Comparison of ENCODE assay signal across 8 cellular contexts in the genomic region with DNA sequence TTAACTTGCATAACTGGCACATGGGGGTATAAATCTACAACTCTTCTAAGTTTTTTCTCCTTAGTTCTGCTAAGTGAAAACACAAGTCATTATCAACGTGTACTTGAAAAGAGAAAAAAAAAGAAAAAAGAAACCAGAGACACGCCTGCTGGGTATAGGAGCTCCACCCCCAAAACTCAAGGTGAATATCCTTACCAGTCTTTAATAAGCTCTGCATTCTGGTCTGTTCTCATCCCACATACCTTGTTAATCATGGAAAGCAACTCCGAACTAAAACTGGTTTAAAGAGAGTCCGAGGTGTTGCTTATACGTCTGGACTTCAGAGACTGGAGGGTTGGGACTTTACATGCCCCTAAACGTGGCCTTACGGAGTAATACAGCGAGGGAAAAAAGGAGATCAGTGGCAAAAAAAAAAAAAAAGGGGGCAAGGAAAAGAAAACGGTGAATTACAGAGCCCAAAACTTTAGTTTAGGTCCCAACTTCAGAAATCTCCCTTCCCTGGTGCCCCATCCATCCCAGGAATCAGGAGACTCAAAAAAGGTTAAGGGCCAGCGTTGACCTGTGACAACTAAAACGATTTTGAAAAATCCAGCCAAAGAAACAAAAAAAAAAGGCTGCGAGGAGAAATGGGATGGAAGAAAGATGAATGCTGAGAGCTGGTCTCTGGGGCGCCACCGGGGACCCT. TPM values are rescaled to one million over a fixed set of nuclear protein-coding genes. Genes with fewer than 3 reads are reported as not detected.
DNase-seq lines count a peak whose midpoint lies in the region; ATAC-seq and TF ChIP-seq lines count a peak whose summit lies in the region.

No MANE protein-coding gene starts in this region.

- WGBS in IMR-90 (ENCODE audit: extremely low coverage in 2 of 2, insufficient read length in 1 of 2), 2 experiments, result no CpG with 5 or more reads among the region's 14 CpGs
- WGBS in ectodermal cell, 2 experiments, result 1% methylated on average over 13 to 14 of the region's 14 CpGs

- no peaks in the 10 kb centered on the region for H3K9me3 ChIP-seq in CD8-positive, alpha-beta memory T cell (ENCODE audit: low read length)
- H3K9me3 ChIP-seq in IMR-90 (ENCODE audit: control insufficient read depth, insufficient read depth, low read length), result no peaks in the 10 kb centered on the region
- H3K9me3 ChIP-seq in ectodermal cell (ENCODE audit: control insufficient read depth, low read length), result no peaks in the 10 kb centered on the region
- no peaks in the 10 kb centered on the region for H3K9me3 ChIP-seq in muscle layer of duodenum (ENCODE audit: control insufficient read depth in 1 of 2, low read length in 2 of 2)

- peak overlapping the region; percentile 89 for H2BK5ac ChIP-seq in IMR-90 (ENCODE audit: low read depth, low read length, poor library complexity, severe bottlenecking)

- peak overlapping the region; percentile 57 for H3K4me3 ChIP-seq in CD8-positive, alpha-beta memory T cell (ENCODE audit: low read length)
- peak overlapping the region; percentile 98 for H3K4me3 ChIP-seq in IMR-90 (ENCODE audit: insufficient read depth, low read depth, low read length)
- peak overlapping the region; percentile 78 for H3K4me3 ChIP-seq in ectodermal cell (ENCODE audit: insufficient read depth, low read depth, low read length)
- peak overlapping the region; percentile 79 to 86 for H3K4me3 ChIP-seq in muscle layer of duodenum (ENCODE audit: low read depth in 1 of 2, low read length in 2 of 2)

- peak overlapping the region; percentile 65; the same call in 1 of the 2 replicates for H2AK5ac ChIP-seq in IMR-90 (ENCODE audit: low read depth, low read length)

- peak overlapping the region; percentile 71 for H3K4ac ChIP-seq in IMR-90 (ENCODE audit: low read depth, low read length)

- in situ Hi-C loops in IMR-90 (cut with MboI; ENCODE audit: low sequenced_read_pairs), result loop anchor here (10.0 kb wide), 1 partner anchor 578 kb away; no protein-coding TSS in a partner anchor

- H4K91ac ChIP-seq in IMR-90 (ENCODE audit: insufficient read depth, low read depth, low read length), result peak overlapping the region; percentile 85

- H3K27ac Mint-ChIP-seq in CD8-positive, alpha-beta memory T cell, result peak overlapping the region; percentile 82 to 99 (median 92)

- no peaks in the 10 kb centered on the region for H3K9me3 Mint-ChIP-seq in CD8-positive, alpha-beta memory T cell

- H3K9ac ChIP-seq in IMR-90 (ENCODE audit: low read depth, low read length), result peak overlapping the region; percentile 95

- H3K36me3 ChIP-seq in CD8-positive, alpha-beta memory T cell (ENCODE audit: insufficient read depth, low read length), result no peaks in the 10 kb centered on the region
- H3K36me3 ChIP-seq in IMR-90 (ENCODE audit: control insufficient read depth, insufficient read depth, low read length), result peaks cover 4% of the 10 kb centered on the region
- H3K36me3 ChIP-seq in ectodermal cell (ENCODE audit: control insufficient read depth, insufficient read depth, low read length), result no peaks in the 10 kb centered on the region
- no peaks in the 10 kb centered on the region for H3K36me3 ChIP-seq in muscle layer of duodenum (ENCODE audit: control insufficient read depth in 1 of 2, insufficient read depth in 2 of 2, low read length in 2 of 2)

- H3K9me1 ChIP-seq in IMR-90 (ENCODE audit: insufficient read depth, low read length), result peaks cover 3% of the 10 kb centered on the region; the same call in 1 of the 2 replicates

- TF ChIP-seq RAD21 in IMR-90 (IDR thresholded peaks at IDR 0.05; ENCODE audit: low read length), result no peak

- peak overlapping the region; percentile 95 for H3K4me2 ChIP-seq in IMR-90 (ENCODE audit: low read depth, low read length)

- peak overlapping the region; percentile 88 for H3K56ac ChIP-seq in IMR-90 (ENCODE audit: extremely low read depth, insufficient read depth, low read length)

- DNase-seq in CD8-positive, alpha-beta memory T cell, result peak in 2 of 5 donors; percentile 52 to 65
- DNase-seq in IMR-90 (peak; percentile 61), SW 1271 (lab: John Stamatoyannopoulos, UW) (peak; percentile 19 to 58), NCI-H2196 (lab: John Stamatoyannopoulos, UW; ENCODE audit: unreplicated experiment) (no peak)

- H3K27me3 ChIP-seq in CD8-positive, alpha-beta memory T cell (ENCODE audit: insufficient read depth, low read length, poor library complexity, severe bottlenecking), result no peaks in the 10 kb centered on the region
- H3K27me3 ChIP-seq in IMR-90 (ENCODE audit: control insufficient read depth, insufficient read depth, low read length), result no peaks in the 10 kb centered on the region
- H3K27me3 ChIP-seq in ectodermal cell (ENCODE audit: control insufficient read depth, insufficient read depth, low read length, poor library complexity, severe bottlenecking), result no peaks in the 10 kb centered on the region
- H3K27me3 ChIP-seq in muscle layer of duodenum (ENCODE audit: low read depth, low read length), result no peaks in the 10 kb centered on the region

- dilution Hi-C loops in IMR-90 (cut with HindIII; ENCODE audit: low sequenced_read_pairs, unreplicated experiment), result no loop called here

- TSS peak; percentile 46 for BruUV-seq in IMR-90 (replicated peaks; lab: Mats Ljungman, UMichigan)

- H2BK20ac ChIP-seq in IMR-90 (ENCODE audit: low read depth, low read length), result 0 out of 2 replicates have a peak overlapping the region, but pooled peaks have one; percentile 49

- peak overlapping the region; percentile 41 to 83 for H4K8ac ChIP-seq in IMR-90 (ENCODE audit: low read depth in 2 of 2, low read length in 2 of 2)

- H2AFZ ChIP-seq in IMR-90 (replicated peaks; ENCODE audit: low read length, poor library complexity), result peak overlapping the region; percentile 47

- peak overlapping the region; percentile 36 for H2BK120ac ChIP-seq in IMR-90 (ENCODE audit: low read depth, low read length)

- TF ChIP-seq POLR2A in IMR-90 (IDR thresholded peaks at IDR 0.05; ENCODE audit: low read depth, low read length), result peak; percentile 58

- 0 out of 3 replicates have a peak overlapping the region, but pooled peaks have one; percentile 5 for H2BK15ac ChIP-seq in IMR-90 (ENCODE audit: low read depth, low read length)

- peak overlapping the region; percentile 79 to 97 (median 89) for H3K4me3 Mint-ChIP-seq in CD8-positive, alpha-beta memory T cell

- peaks cover 49 to 58% (median 57%) of the 10 kb centered on the region in 3 donors for H3K4me1 Mint-ChIP-seq in CD8-positive, alpha-beta memory T cell

- H3K79me1 ChIP-seq in IMR-90 (ENCODE audit: low read depth in 1 of 2, low read length in 2 of 2), result peaks cover 18 to 23% of the 10 kb centered on the region in 2 experiments; a peak in 3 of 4 replicates

- peak overlapping the region; percentile 95 for H3K18ac ChIP-seq in IMR-90 (ENCODE audit: low read depth, low read length)

- H3K23ac ChIP-seq in IMR-90 (ENCODE audit: low read depth, low read length), result peak overlapping the region; percentile 82

- no peak for TF ChIP-seq CTCF in IMR-90 (conservative IDR thresholded peaks at IDR 0.05; ENCODE audit: low read depth, low read length)

- peaks cover 24% of the 10 kb centered on the region for H3K4me1 ChIP-seq in CD8-positive, alpha-beta memory T cell (ENCODE audit: insufficient read depth, low read length)
- peaks cover 4% of the 10 kb centered on the region; the same call in 1 of the 2 replicates for H3K4me1 ChIP-seq in IMR-90 (ENCODE audit: control insufficient read depth, insufficient read depth, low read length)
- no peaks in the 10 kb centered on the region for H3K4me1 ChIP-seq in ectodermal cell (ENCODE audit: control insufficient read depth, insufficient read depth, low read length)
- peaks cover 6 to 15% of the 10 kb centered on the region in 2 donors for H3K4me1 ChIP-seq in muscle layer of duodenum (ENCODE audit: control insufficient read depth in 1 of 2, insufficient read depth in 2 of 2, low read length in 2 of 2)

- CTCF ChIA-PET in CD8-positive, alpha-beta memory T cell (lab: Charles Lee), result no interaction called here
- CTCF ChIA-PET in IMR-90 (lab: Yijun Ruan, JAX), result interaction anchor here (0.6 to 1.7 kb wide), 3 partner anchors 10 to 680 kb away, joined by 3 to 7 read pairs (median 3); no protein-coding TSS in a partner anchor

- POLR2A ChIA-PET in CD8-positive, alpha-beta memory T cell (lab: Charles Lee), result interaction anchor here (1.0 to 2.3 kb wide), 3 partner anchors 226 to 807 kb away, joined by 4 to 8 read pairs (median 4); a partner anchor contains a TSS
- POLR2A ChIA-PET in IMR-90 (lab: Charles Lee; ENCODE audit: unreplicated experiment), result interaction anchor here (0.6 to 0.7 kb wide), 3 partner anchors 36 to 109 kb away, joined by 3 to 9 read pairs (median 5); no protein-coding TSS in a partner anchor

- peaks cover 3% of the 10 kb centered on the region; the same call in 1 of the 2 replicates for H4K20me1 ChIP-seq in IMR-90 (ENCODE audit: insufficient read depth, low read length)

- ATAC-seq in GM19035 (IDR thresholded peaks at IDR 0.05; ENCODE audit: unreplicated experiment), result peak; percentile 18
- ATAC-seq in IMR-90 (ENCODE audit: low read depth), result no peak
- no peak for ATAC-seq in HG02588 (IDR thresholded peaks at IDR 0.05; ENCODE audit: unreplicated experiment)

- H3K27ac ChIP-seq in CD8-positive, alpha-beta memory T cell (ENCODE audit: low read depth, low read length), result peak overlapping the region; percentile 65
- H3K27ac ChIP-seq in IMR-90 (ENCODE audit: insufficient read depth, low read length) (peak overlapping the region; percentile 91), ectodermal cell (ENCODE audit: insufficient read depth, low read depth, low read length, poor library complexity, severe bottlenecking) (peak overlapping the region; percentile 57), muscle layer of duodenum (ENCODE audit: low read length) (peak overlapping the region; percentile 88)

- peaks cover 0 to 20% (median 1%) of the 10 kb centered on the region in 3 donors for H3K36me3 Mint-ChIP-seq in CD8-positive, alpha-beta memory T cell

- intact Hi-C loops in IMR-90 (cut with micrococcal nuclease), result loop anchor here (1.0 to 10.0 kb wide), 8 partner anchors 95 to 1056 kb away; a partner anchor contains a TSS

- H4K5ac ChIP-seq in IMR-90 (ENCODE audit: low read depth, low read length), result peak overlapping the region; percentile 88

- peak overlapping the region; percentile 83 for H2AK9ac ChIP-seq in IMR-90 (replicated peaks; ENCODE audit: low read depth, low read length, poor library complexity)

- H3K27me3 Mint-ChIP-seq in CD8-positive, alpha-beta memory T cell, result no peaks in the 10 kb centered on the region

- peak overlapping the region; percentile 84 for H3K14ac ChIP-seq in IMR-90 (replicated peaks; ENCODE audit: low read depth, low read length)

TF ChIP-seq in IMR-90, 13 proteins besides CTCF, POLR2A, EP300 and RAD21 (continues in another document):
- peak; percentile 29; the same call in 1 of the 2 replicates for TF ChIP-seq MXI1 (IDR thresholded peaks at IDR 0.05; ENCODE audit: borderline replicate concordance, low read depth, low read length)

RNA-seq across cellular contexts. Expression of a gene that starts 1.0 kb away (rescaled TPM):
- 10 to 100 TPM; 36.9 to 40.5 TPM for total RNA-seq in CD8-positive, alpha-beta memory T cell
- polyA plus RNA-seq in CD8-positive, alpha-beta memory T cell, result 23.6 TPM
- 13.4 and 24.4 TPM in 2 replicates for total RNA-seq in IMR-90 (2012; rRNA removed)
- polyA plus RNA-seq in IMR-90 (2012; rRNA removed), result 21.9 and 40.7 TPM in 2 replicates
- polyA plus RNA-seq in IMR-90 (2012; cell fraction: cytosol; rRNA removed), result 8.0 and 8.9 TPM in 2 replicates
- polyA plus RNA-seq in IMR-90 (2012; cell fraction: nucleus; rRNA removed; ENCODE audit: low replicate concordance), result 2.2 and 19.3 TPM in 2 replicates
- 88.5 TPM for polyA plus RNA-seq in ectodermal cell (2013, experiment 1 of 4)
- 92.0 TPM for polyA plus RNA-seq in ectodermal cell (2013, experiment 2 of 4)
- 72.0 TPM for polyA plus RNA-seq in ectodermal cell (2013, experiment 3 of 4)
- 82.4 TPM for polyA plus RNA-seq in ectodermal cell (2013, experiment 4 of 4)
